In the genomic region with DNA sequence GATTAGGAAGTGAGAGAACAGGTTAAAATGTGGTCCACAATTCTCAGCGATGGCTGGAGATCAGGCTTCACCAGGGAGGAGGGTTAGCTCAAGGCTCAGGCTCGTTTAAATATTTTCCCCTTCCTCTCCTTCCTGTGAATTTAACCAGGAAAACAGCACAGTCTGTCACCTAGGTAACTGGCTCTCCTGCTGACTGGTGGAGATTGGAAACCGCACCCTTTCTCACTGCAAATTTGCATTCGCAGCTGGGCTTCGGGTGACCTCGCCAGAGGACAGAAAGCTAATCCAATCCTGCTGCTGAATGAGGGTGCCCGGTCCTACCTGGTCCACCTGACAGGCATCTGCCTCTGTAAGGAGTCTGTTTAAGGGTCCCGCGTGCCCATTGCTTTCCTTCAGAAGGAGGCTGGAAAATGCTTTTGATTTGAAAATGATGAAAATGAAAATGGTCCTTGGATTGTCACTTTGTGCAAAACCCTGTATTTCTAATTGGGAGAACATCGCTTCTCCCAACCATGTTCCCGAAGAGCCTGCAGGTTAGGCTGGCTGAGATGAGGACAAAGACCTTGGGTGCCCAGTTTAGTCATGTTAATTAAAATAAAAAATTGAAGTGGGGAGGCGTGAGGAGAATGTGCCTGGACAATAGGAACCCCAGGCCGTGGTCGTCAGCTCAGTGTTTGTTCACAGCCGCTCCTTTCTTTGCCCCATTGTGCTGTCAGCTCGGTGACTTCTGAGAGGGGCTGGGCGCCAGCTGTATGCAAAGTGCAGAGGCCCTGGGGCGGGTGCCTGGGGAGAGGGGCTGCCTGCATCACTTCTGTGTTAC, we compare ENCODE assay signal across 9 cellular contexts. TPM values are rescaled to one million over a fixed set of nuclear protein-coding genes. Genes with fewer than 3 reads are reported as not detected.
DNase-seq lines count a peak whose midpoint lies in the region; ATAC-seq and TF ChIP-seq lines count a peak whose summit lies in the region.
"Had no signal": no experiment of that assay in that cellular context is flagged by ENCODE, and none has a peak within 500 bp of the region (broad histone marks: within the 10 kb centered on the region; RNA-seq: fewer than 3 reads in every experiment).

No MANE protein-coding gene starts in this region.

- no peaks in the 10 kb centered on the region for H3K9me3 ChIP-seq in right lobe of liver

- intact Hi-C loops in right lobe of liver (cut with DNase I), result no loop called here

- no peaks in the 10 kb centered on the region for H3K4me1 ChIP-seq in right lobe of liver

- no peak overlapping the region for H3K27ac ChIP-seq in right lobe of liver

- peak; percentile 99 for DNase-seq in DMS53 treated with DMSO at 0.1 percent for 48 hours (lab: John Stamatoyannopoulos, UW; ENCODE audit: unreplicated experiment)
- DNase-seq in NCI-H1930 (lab: John Stamatoyannopoulos, UW), result peak; percentile 56 to 73
- peak; percentile 76 for DNase-seq in astrocyte of the spinal cord (ENCODE audit: low read depth, low spot score)
- DNase-seq in right lobe of liver, result no peak
- DNase-seq in stimulated activated naive CD4-positive, alpha-beta T cell (lab: John Stamatoyannopoulos, UW), result no peak
- DNase-seq in GM13977 (ENCODE audit: low spot score), result no peak
- DNase-seq: stimulated activated CD4-positive, alpha-beta T cell treated with anti-CD3 and anti-CD28 coated beads, Interleukin-4, amount 100 ng/mL, for 4 hours had no signal

- H3K4me3 ChIP-seq in astrocyte of the spinal cord (ENCODE audit: low read depth, low read length) (no peak overlapping the region), right lobe of liver (no peak overlapping the region)

- in situ Hi-C loops in astrocyte of the spinal cord (cut with HindIII; ENCODE audit: low sequenced_read_pairs), result no loop called here
- in situ Hi-C loops in GM13977 (cut with MboI; ENCODE audit: low pct_unique_long_range_greater_than_20kb, low sequenced_read_pairs, unreplicated experiment), result loop anchor here (25.0 kb wide), 2 partner anchors 325 to 850 kb away; no protein-coding TSS in a partner anchor

- ATAC-seq in right lobe of liver (peak in 3 of 4 donors; percentile 25 to 47 (median 25)), GM21619 (IDR thresholded peaks at IDR 0.05; ENCODE audit: unreplicated experiment) (no peak), HG03520 (IDR thresholded peaks at IDR 0.05; ENCODE audit: unreplicated experiment) (no peak)

- no peaks in the 10 kb centered on the region for H3K36me3 ChIP-seq in right lobe of liver

- TF ChIP-seq POLR2A in right lobe of liver (IDR thresholded peaks at IDR 0.05), result no peak

- TF ChIP-seq CTCF in astrocyte of the spinal cord (IDR thresholded peaks at IDR 0.05; ENCODE audit: low read depth, low read length) (no peak), right lobe of liver (IDR thresholded peaks at IDR 0.05) (no peak), GM13977 (IDR thresholded peaks at IDR 0.05; ENCODE audit: extremely low read depth, insufficient read depth, missing control alignments) (no peak)

- WGBS in right lobe of liver (ENCODE audit: insufficient coverage, low coverage, low lambda C conversion rate, missing lambda C conversion rate), result 54% methylated on average over 17 of the region's 18 CpGs

- no peaks in the 10 kb centered on the region for H3K27me3 ChIP-seq in right lobe of liver

RNA-seq across cellular contexts. Expression of a gene that starts 43.4 kb away (rescaled TPM):
- total RNA-seq in right lobe of liver, result 1 to 10 TPM; 1.4 to 7.4 (median 3.6) TPM

RNA-seq across cellular contexts. Expression of a gene that starts 52.7 kb away (rescaled TPM):
- total RNA-seq in right lobe of liver, result 10 to 100 TPM; 16.5 to 26.5 (median 22.6) TPM

Comparison
In these comparisons a context has a peak if more than half of its experiments do, and no peak if none do; other contexts are left out.
1. DNase-seq: peak in DMS53 treated with DMSO at 0.1 percent for 48 hours (single experiment), NCI-H1930 (2 of 2) and astrocyte of the spinal cord (single experiment); none in right lobe of liver (0 of 3), stimulated activated naive CD4-positive, alpha-beta T cell (0 of 6) and GM13977 (single experiment).
2. ATAC-seq: peak in right lobe of liver (3 of 4); none in GM21619 (single experiment) and HG03520 (single experiment).